Comparison of ENCODE assay signal across 9 cellular contexts in genomic region chr16:85936761-85937343, GRCh38.
DNase-seq lines count a peak whose midpoint lies in the region; ATAC-seq lines count a peak whose summit lies in the region.
"Had no signal": no experiment of that assay in that cellular context is flagged by ENCODE, and none has a peak within 500 bp of the region (broad histone marks: within the 10 kb centered on the region; RNA-seq: fewer than 3 reads in every experiment).

No MANE protein-coding gene starts in this region.

- H3K9me3 Mint-ChIP-seq in memory B cell: no peaks in the 10 kb centered on the region

- no peaks in the 10 kb centered on the region for H3K36me3 Mint-ChIP-seq in memory B cell

- ATAC-seq in GM18502 (IDR thresholded peaks at IDR 0.05; ENCODE audit: poor library complexity, unreplicated experiment) (peak; percentile 20), HG02571 (IDR thresholded peaks at IDR 0.05; ENCODE audit: unreplicated experiment) (peak; percentile 21), memory B cell (ENCODE audit: low read depth) (no peak), HG02852 (IDR thresholded peaks at IDR 0.05; ENCODE audit: unreplicated experiment) (no peak), HG02870 (IDR thresholded peaks at IDR 0.05; ENCODE audit: unreplicated experiment) (no peak)

- H3K4me1 Mint-ChIP-seq in memory B cell: peaks cover 58% of the 10 kb centered on the region

- peak overlapping the region; percentile 98 for H3K27ac Mint-ChIP-seq in memory B cell

- DNase-seq in activated CD4-positive, alpha-beta T cell treated with anti-CD3 and anti-CD28 coated beads, Interleukin-2, amount 50 U/mL, for 4 hours: peak; percentile 27 to 32
- DNase-seq in memory B cell (ENCODE audit: low spot score in 2 of 2) (no peak), iPS-NIHi7 (ENCODE audit: extremely low spot score) (no peak), UCSD-AML1 (lab: John Stamatoyannopoulos, UW; ENCODE audit: unreplicated experiment) (no peak)
- DNase-seq: OCI-M1 had no signal

- H3K4me3 Mint-ChIP-seq in memory B cell: peak overlapping the region; percentile 66

- H3K27me3 Mint-ChIP-seq in memory B cell: no peaks in the 10 kb centered on the region

Comparison
In these comparisons a context has a peak if more than half of its experiments do, and no peak if none do; other contexts are left out.
1. ATAC-seq: peak in GM18502 (single experiment) and HG02571 (single experiment); none in memory B cell (single experiment), HG02852 (single experiment) and HG02870 (single experiment).
2. DNase-seq: peak in activated CD4-positive, alpha-beta T cell treated with anti-CD3 and anti-CD28 coated beads, Interleukin-2, amount 50 U/mL, for 4 hours (2 of 2); none in memory B cell (0 of 2), iPS-NIHi7 (single experiment) and UCSD-AML1 (single experiment).